3 cellular contexts compared by ENCODE assay signal in genomic region chr1:151494741-151495281, GRCh38.
TF ChIP-seq lines count a peak whose summit lies in the region.

No MANE protein-coding gene starts in this region.

TF ChIP-seq in HEK293, 187 proteins besides CTCF, POLR2A, EP300 and RAD21 (continues in another document):
- TF ChIP-seq MYNN (tag by site-specific recombination; IDR thresholded peaks at IDR 0.05; ENCODE audit: borderline replicate concordance) (no peak), ZBTB26 (tag by site-specific recombination; optimal IDR thresholded peaks at IDR 0.05) (no peak), ZNF394 (tag by site-specific recombination; IDR thresholded peaks at IDR 0.05; ENCODE audit: borderline replicate concordance) (peak; percentile 56), ZNF658 (tag by site-specific recombination; IDR thresholded peaks at IDR 0.05) (no peak), ZNF10 (tag by site-specific recombination; IDR thresholded peaks at IDR 0.05) (peak; percentile 77; the same call in 1 of the 2 replicates), ZNF626 (tag by site-specific recombination; IDR thresholded peaks at IDR 0.05) (no peak), HIC1 (tag by site-specific recombination; IDR thresholded peaks at IDR 0.05) (peak; percentile 90), ZNF530 (tag by site-specific recombination; IDR thresholded peaks at IDR 0.05; ENCODE audit: low read depth) (no peak), ZNF433 (tag by site-specific recombination; IDR thresholded peaks at IDR 0.05; ENCODE audit: low read depth) (no peak)

TF ChIP-seq in WTC11, 78 proteins besides CTCF, POLR2A, EP300 and RAD21:
- TF ChIP-seq CBFB (CRISPR knock-in tag; IDR thresholded peaks at IDR 0.05; ENCODE audit: low read depth) (no peak), ZSCAN18 (CRISPR knock-in tag; IDR thresholded peaks at IDR 0.05) (no peak), ZMAT4 (CRISPR knock-in tag; IDR thresholded peaks at IDR 0.05) (no peak), RELA (CRISPR knock-in tag; IDR thresholded peaks at IDR 0.05; ENCODE audit: borderline replicate concordance) (no peak), SP1 (CRISPR knock-in tag; conservative IDR thresholded peaks at IDR 0.05) (no peak), E2F5 (CRISPR knock-in tag; IDR thresholded peaks at IDR 0.05) (no peak), ZNF219 (CRISPR knock-in tag; IDR thresholded peaks at IDR 0.05; ENCODE audit: borderline replicate concordance) (no peak)

TF ChIP-seq in HepG2, 621 proteins besides CTCF, POLR2A, EP300 and RAD21:
- TF ChIP-seq PREB (CRISPR knock-in tag; IDR thresholded peaks at IDR 0.05) (no peak), TEAD3 (CRISPR knock-in tag; optimal IDR thresholded peaks at IDR 0.05; ENCODE audit: borderline replicate concordance) (peak; percentile 26), ZNF362 (CRISPR knock-in tag; IDR thresholded peaks at IDR 0.05; ENCODE audit: borderline replicate concordance) (peak; percentile 38; the same call in 1 of the 2 replicates), ZBTB38 (CRISPR knock-in tag; IDR thresholded peaks at IDR 0.05) (no peak), FOSL2 (CRISPR knock-in tag; IDR thresholded peaks at IDR 0.05) (peak; percentile 20; the same call in 1 of the 2 replicates), KDM6A (CRISPR knock-in tag; IDR thresholded peaks at IDR 0.05; ENCODE audit: low read depth) (no peak), TRIM24 (CRISPR knock-in tag; IDR thresholded peaks at IDR 0.05) (no peak), BHLHE40 (IDR thresholded peaks at IDR 0.05; ENCODE audit: low read length) (peak; percentile 26; the same call in 1 of the 2 replicates), BCL6 (CRISPR knock-in tag; IDR thresholded peaks at IDR 0.05) (no peak)
